In the genomic region with DNA sequence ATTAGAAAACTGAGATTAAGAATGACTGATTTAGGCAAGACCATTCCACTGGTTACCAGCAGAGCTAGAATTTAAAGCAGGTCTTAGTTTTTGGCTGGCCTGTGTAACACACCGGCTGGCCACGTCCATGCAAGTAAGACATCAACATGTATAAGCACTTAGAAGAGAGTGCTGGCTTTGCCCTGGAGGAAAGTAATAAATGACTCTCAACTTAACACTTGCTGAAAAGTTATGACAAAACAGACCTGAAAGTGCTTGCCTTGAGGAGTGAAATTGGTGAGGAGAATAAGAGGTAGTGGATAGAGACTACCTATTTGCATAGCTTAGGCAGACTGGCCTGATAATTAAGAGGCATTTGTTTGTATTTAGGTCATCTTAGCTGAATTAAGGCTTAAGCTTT, we compare ENCODE assay signal across 20 cellular contexts.
"Had no signal": no experiment of that assay in that cellular context is flagged by ENCODE, and none has a peak within 500 bp of the region (broad histone marks: within the 10 kb centered on the region; RNA-seq: fewer than 3 reads in every experiment).

No MANE protein-coding gene starts in this region.

- H3K4me1 Mint-ChIP-seq: naive thymus-derived CD4-positive, alpha-beta T cell; stimulated activated memory B cell treated with anti-CD40 and anti-IgM and Interleukin-4, amounts not matched to agents 10 μg/mL and 1 μg/mL and 100 μg/mL, for 72 hours had no signal

- H3K36me3 ChIP-seq: heart right ventricle, neutrophil, spleen, tibial nerve had no signal

- H3K9me3 ChIP-seq: heart right ventricle, neutrophil, psoas muscle, spleen, tibial nerve had no signal

- H3K4me3 ChIP-seq: dorsolateral prefrontal cortex, heart right ventricle, psoas muscle, spleen, tibial nerve had no signal

- ATAC-seq: esophagus mucosa; heart right ventricle; left ventricle myocardium superior; naive thymus-derived CD4-positive, alpha-beta T cell; psoas muscle; sciatic nerve; stimulated activated memory B cell treated with anti-CD40 and anti-IgM and Interleukin-4, amounts not matched to agents 10 μg/mL and 1 μg/mL and 100 μg/mL, for 72 hours had no signal

- H3K27ac ChIP-seq: dorsolateral prefrontal cortex, heart right ventricle, neutrophil, psoas muscle, spleen, tibial nerve had no signal

- DNase-seq: cortex of kidney; dorsolateral prefrontal cortex; effector CD8-positive, alpha-beta T cell; heart right ventricle; hypothalamus; islet precursor cell; left ventricle myocardium superior; naive thymus-derived CD4-positive, alpha-beta T cell; nephron progenitor cell; psoas muscle; spleen; stimulated activated CD4-positive, alpha-beta T cell treated with anti-CD3 and anti-CD28 coated beads, Interleukin-15, amount 100 ng/mL, for 24 hours; stimulated activated CD4-positive, alpha-beta T cell treated with anti-CD3 and anti-CD28 coated beads, Interleukin-1b, Interleukin-23, amount 100 ng/mL, for 48 hours; stimulated activated CD4-positive, alpha-beta T cell treated with anti-CD3 and anti-CD28 coated beads, Interleukin-4, amount 100 ng/mL, for 24 hours had no signal

- H3K9me3 Mint-ChIP-seq: nephron progenitor cell had no signal

- H3K27ac Mint-ChIP-seq: naive thymus-derived CD4-positive, alpha-beta T cell; nephron progenitor cell; stimulated activated memory B cell treated with anti-CD40 and anti-IgM and Interleukin-4, amounts not matched to agents 10 μg/mL and 1 μg/mL and 100 μg/mL, for 72 hours; stimulated activated naive CD8-positive, alpha-beta T cell treated with anti-CD3 and anti-CD28 coated beads, Interleukin-15, Interleukin-2, amounts not matched to agents 100 ng/mL and 50 ng/mL, for 24 hours had no signal

- H3K27me3 Mint-ChIP-seq: naive thymus-derived CD4-positive, alpha-beta T cell; stimulated activated memory B cell treated with anti-CD40 and anti-IgM and Interleukin-4, amounts not matched to agents 10 μg/mL and 1 μg/mL and 100 μg/mL, for 72 hours; stimulated activated naive CD8-positive, alpha-beta T cell treated with anti-CD3 and anti-CD28 coated beads, Interleukin-15, Interleukin-2, amounts not matched to agents 100 ng/mL and 50 ng/mL, for 24 hours had no signal

- H3K27me3 ChIP-seq: dorsolateral prefrontal cortex, heart right ventricle, neutrophil, spleen, tibial nerve had no signal

- H3K4me1 ChIP-seq: psoas muscle, spleen, tibial nerve had no signal

- H3K4me3 Mint-ChIP-seq: naive thymus-derived CD4-positive, alpha-beta T cell; nephron progenitor cell; stimulated activated memory B cell treated with anti-CD40 and anti-IgM and Interleukin-4, amounts not matched to agents 10 μg/mL and 1 μg/mL and 100 μg/mL, for 72 hours; stimulated activated naive CD8-positive, alpha-beta T cell treated with anti-CD3 and anti-CD28 coated beads, Interleukin-15, Interleukin-2, amounts not matched to agents 100 ng/mL and 50 ng/mL, for 24 hours had no signal

- H3K36me3 Mint-ChIP-seq: naive thymus-derived CD4-positive, alpha-beta T cell; stimulated activated memory B cell treated with anti-CD40 and anti-IgM and Interleukin-4, amounts not matched to agents 10 μg/mL and 1 μg/mL and 100 μg/mL, for 72 hours had no signal
